ENCODE assay signal across 20 cellular contexts in the genomic region with DNA sequence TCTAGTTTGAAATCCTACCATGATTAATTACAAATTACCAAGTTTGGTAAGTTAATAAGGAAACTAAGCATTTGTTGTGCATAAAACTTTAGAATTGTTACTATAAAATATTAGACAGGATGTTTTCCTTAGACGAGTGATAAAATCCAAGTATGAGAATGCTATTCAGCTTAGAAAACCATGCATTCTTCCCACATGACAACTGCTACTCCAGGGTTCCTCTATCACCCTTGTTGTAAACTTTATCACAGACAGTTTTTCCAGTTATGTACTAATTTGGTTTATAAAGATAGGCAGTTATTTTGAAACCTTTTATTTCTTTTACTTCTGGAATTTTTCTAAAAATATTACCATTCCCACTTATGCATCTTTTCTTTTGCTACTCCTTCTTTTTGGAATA. TPM values are rescaled to one million over a fixed set of nuclear protein-coding genes. Genes with fewer than 3 reads are reported as not detected.
DNase-seq lines count a peak whose midpoint lies in the region; ATAC-seq and TF ChIP-seq lines count a peak whose summit lies in the region.
"Had no signal": no experiment of that assay in that cellular context is flagged by ENCODE, and none has a peak within 500 bp of the region (broad histone marks: within the 10 kb centered on the region; RNA-seq: fewer than 3 reads in every experiment).

No MANE protein-coding gene starts in this region.

- TF ChIP-seq CTCF in AG10803 (conservative IDR thresholded peaks at IDR 0.05; ENCODE audit: low read length) (no peak), HFFc6 (IDR thresholded peaks at IDR 0.05) (no peak), chondrocyte (IDR thresholded peaks at IDR 0.05) (no peak), H9 (conservative IDR thresholded peaks at IDR 0.05) (no peak)

- H4K5ac ChIP-seq in H9 (ENCODE audit: insufficient read length, low read depth, low read length): no peak overlapping the region

- no CpG with 5 or more reads among the region's 1 CpG for WGBS in H9 (ENCODE audit: extremely low coverage, insufficient read length, low lambda C conversion rate)

- no peak overlapping the region for H2AFZ ChIP-seq in H9 (ENCODE audit: low read length)
- H2AFZ ChIP-seq: GM23338 had no signal

- DNase-seq in AG10803 (ENCODE audit: low read depth) (peak; percentile 39), HFFc6 (no peak), chondrocyte (ENCODE audit: low spot score) (no peak), non-pigmented ciliary epithelial cell (ENCODE audit: low read depth) (peak; percentile 17), H9 (no peak), hippocampal formation (lab: John Stamatoyannopoulos, UW) (no peak)
- DNase-seq: 8988T, C1 segment of cervical spinal cord, DND-41, NCI-H1048, NCI-H1436 treated with DMSO at 0.1 percent for 48 hours, NCI-H2081, NCI-H82, PC-3, SJCRH30, SW 1271 had no signal

- H3K4ac ChIP-seq in H9 (ENCODE audit: low read depth, low read length): no peak overlapping the region

- ATAC-seq in GM21447 (IDR thresholded peaks at IDR 0.05; ENCODE audit: unreplicated experiment) (no peak), HG03521 (IDR thresholded peaks at IDR 0.05; ENCODE audit: unreplicated experiment) (no peak)
- ATAC-seq: PC-3 had no signal

- no peak overlapping the region for H3T11ph ChIP-seq in H9 (ENCODE audit: low read length)

- no peaks in the 10 kb centered on the region for H3K79me1 ChIP-seq in H9 (ENCODE audit: insufficient read depth, low read depth, low read length, poor library complexity, severe bottlenecking)

- H4K91ac ChIP-seq in H9 (ENCODE audit: insufficient read length, low read depth, low read length): no peak overlapping the region

- H3K27me3 Mint-ChIP-seq in HFFc6 (ENCODE audit: insufficient read depth): peaks cover 2% of the 10 kb centered on the region
- no peaks in the 10 kb centered on the region for H3K27me3 Mint-ChIP-seq in chondrocyte (ENCODE audit: low read depth)
- no peaks in the 10 kb centered on the region for H3K27me3 Mint-ChIP-seq in H9 (ENCODE audit: low read depth)

- H3K23me2 ChIP-seq in H9 (ENCODE audit: insufficient read length, low read depth, low read length, poor library complexity, severe bottlenecking): no peaks in the 10 kb centered on the region

- no peaks in the 10 kb centered on the region for H3K79me2 ChIP-seq in H9 (ENCODE audit: insufficient read depth, low read length)

- H3K4me3 Mint-ChIP-seq in HFFc6 (no peak overlapping the region), chondrocyte (ENCODE audit: unreplicated experiment) (no peak overlapping the region), H9 (no peak overlapping the region)
- H3K4me3 Mint-ChIP-seq: GM23338 had no signal

- H2BK15ac ChIP-seq in H9 (ENCODE audit: low read depth, low read length): no peak overlapping the region

- H3K9me3 ChIP-seq in H9 (ENCODE audit: control insufficient read depth, low read depth, low read length): no peaks in the 10 kb centered on the region
- H3K9me3 ChIP-seq: SJCRH30 had no signal

- H3K4me1 Mint-ChIP-seq in HFFc6 (ENCODE audit: low read depth) (peaks cover 19% of the 10 kb centered on the region), chondrocyte (ENCODE audit: low read depth) (peaks cover 12% of the 10 kb centered on the region), H9 (peaks cover 15 to 22% of the 10 kb centered on the region in 2 experiments)

- no peak overlapping the region for H3K56ac ChIP-seq in H9 (ENCODE audit: insufficient read length, low read depth, low read length)

- H3K27me3 ChIP-seq in H9 (ENCODE audit: insufficient read depth, low read length): no peaks in the 10 kb centered on the region
- H3K27me3 ChIP-seq: SJCRH30 had no signal

- no peak overlapping the region for H2AK5ac ChIP-seq in H9 (ENCODE audit: insufficient read length, low read length)

- H2BK5ac ChIP-seq in H9 (ENCODE audit: insufficient read length, low read length): no peak overlapping the region

- no peak overlapping the region for H4K8ac ChIP-seq in H9 (replicated peaks; ENCODE audit: insufficient read length, low read depth, low read length)

- no peak overlapping the region for H2BK120ac ChIP-seq in H9 (ENCODE audit: low read depth, low read length, poor library complexity, severe bottlenecking)

- no peak overlapping the region for H3K9ac ChIP-seq in H9 (ENCODE audit: extremely low read depth, insufficient read length, low read length)

- no peaks in the 10 kb centered on the region for H4K20me1 ChIP-seq in H9 (ENCODE audit: control insufficient read depth, insufficient read depth, insufficient read length)

- H3K27ac ChIP-seq in H9 (ENCODE audit: insufficient read length, low read depth, low read length): no peak overlapping the region
- H3K27ac ChIP-seq: RWPE1, SJCRH30 had no signal

- H3K23ac ChIP-seq in H9 (ENCODE audit: insufficient read length, low read depth, low read length): no peak overlapping the region

- no peak overlapping the region for H3K14ac ChIP-seq in H9 (ENCODE audit: insufficient read depth, low read length)

- H3K18ac ChIP-seq in H9 (ENCODE audit: insufficient read length, low read depth, low read length): no peak overlapping the region

- no peak overlapping the region for H2BK12ac ChIP-seq in H9 (ENCODE audit: insufficient read length, low read depth, low read length)

- H3K36me3 Mint-ChIP-seq in HFFc6 (ENCODE audit: low read depth) (peaks cover 33% of the 10 kb centered on the region), chondrocyte (ENCODE audit: low read depth) (peaks cover 28% of the 10 kb centered on the region), H9 (ENCODE audit: insufficient read depth in 1 of 3, low read depth in 3 of 3) (peaks cover 5 to 17% (median 5%) of the 10 kb centered on the region in 3 experiments; a peak in 5 of 7 replicates)

- H3K4me3 ChIP-seq in AG10803 (ENCODE audit: low read length): no peak overlapping the region
- H3K4me3 ChIP-seq: GM23338, SJCRH30 had no signal

- no peaks in the 10 kb centered on the region for H3K4me1 ChIP-seq in H9 (ENCODE audit: insufficient read depth, low read length)
- H3K4me1 ChIP-seq: SJCRH30 had no signal

- H3K9me3 Mint-ChIP-seq in HFFc6 (no peaks in the 10 kb centered on the region), chondrocyte (ENCODE audit: low read depth) (no peaks in the 10 kb centered on the region), H9 (no peaks in the 10 kb centered on the region)
- H3K9me3 Mint-ChIP-seq: GM23338 had no signal

- no peak overlapping the region for H2BK20ac ChIP-seq in H9 (ENCODE audit: low read depth, low read length, poor library complexity, severe bottlenecking)

- peak overlapping the region; percentile 58; the same call in 1 of the 2 replicates for H3K27ac Mint-ChIP-seq in HFFc6
- peak overlapping the region; percentile 13 for H3K27ac Mint-ChIP-seq in chondrocyte (ENCODE audit: unreplicated experiment)
- H3K27ac Mint-ChIP-seq in H9: no peak overlapping the region

- no peak overlapping the region for H3K4me2 ChIP-seq in H9 (ENCODE audit: insufficient read depth, insufficient read length, low read length)
- H3K4me2 ChIP-seq: GM23338 had no signal

RNA-seq across cellular contexts. Expression of a gene that starts 52.0 kb away (rescaled TPM):
- 10 to 100 TPM in 5 of 6 experiments, 1 to 10 TPM in 1; 9.8 to 12.9 (median 11.7) TPM for total RNA-seq in HFFc6 (2021; fragmentation: NEBNext Ultra II Directional; extraction: Animal tissue kit (Norgen Biotek cat#: 25700))
- 13.1 to 21.8 TPM (median 17.1 TPM) in 3 replicates for total RNA-seq in chondrocyte
- 76.7 and 83.8 TPM in 2 replicates for total RNA-seq in H9 (2021)

Comparison
In these comparisons a context has a peak if more than half of its experiments do, and no peak if none do; other contexts are left out.
1. DNase-seq: peak in AG10803 (single experiment) and non-pigmented ciliary epithelial cell (single experiment); none in HFFc6 (single experiment), chondrocyte (single experiment), H9 (single experiment) and hippocampal formation (0 of 2).
2. H3K27ac Mint-ChIP-seq: peak in HFFc6 (single experiment) and chondrocyte (single experiment); none in H9 (0 of 3).